Comparison of ENCODE assay signal across 1 cellular context in genomic region chr9:126580319-126580718, GRCh38. TPM values are rescaled to one million over a fixed set of nuclear protein-coding genes. Genes with fewer than 3 reads are reported as not detected.
"Had no signal": no experiment of that assay in that cellular context is flagged by ENCODE, and none has a peak within 500 bp of the region (broad histone marks: within the 10 kb centered on the region; RNA-seq: fewer than 3 reads in every experiment).

No MANE protein-coding gene starts in this region.

RNA-seq across cellular contexts. Expression of gene LMX1B, which starts 33.4 kb away (rescaled TPM):
- total RNA-seq: LHCN-M2 had no signal
